Comparison of ENCODE assay signal across 1 cellular context in the genomic region with DNA sequence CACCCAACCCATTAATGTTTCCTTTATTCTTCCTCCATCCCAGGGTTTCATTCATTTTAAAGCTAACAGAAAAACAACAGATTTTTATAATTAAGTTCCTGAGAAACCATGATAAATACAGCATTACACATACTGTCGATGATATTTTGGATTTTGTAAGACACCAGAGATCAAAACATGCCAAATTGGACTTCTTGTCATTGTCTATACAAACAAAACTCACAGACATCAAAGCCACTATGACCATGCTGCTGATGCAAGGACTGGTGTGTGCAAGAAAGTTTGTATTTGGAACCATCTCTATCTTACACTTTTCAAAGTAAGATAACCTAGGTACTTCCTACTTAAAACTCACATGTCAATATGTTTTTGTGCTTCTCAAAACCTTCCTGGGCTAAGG.
TF ChIP-seq lines count a peak whose summit lies in the region.

No MANE protein-coding gene starts in this region.

TF ChIP-seq in HepG2, 621 proteins besides CTCF, POLR2A, EP300 and RAD21 (continued from another document):
- TF ChIP-seq CEBPB (IDR thresholded peaks at IDR 0.05; ENCODE audit: borderline replicate concordance, low read depth, low read length) (no peak), HCFC1 (IDR thresholded peaks at IDR 0.05; ENCODE audit: low read depth, low read length) (no peak), ESRRA (CRISPR knock-in tag; IDR thresholded peaks at IDR 0.05; ENCODE audit: low read depth) (no peak), ARNTL (CRISPR knock-in tag; IDR thresholded peaks at IDR 0.05) (no peak), SMAD3 (CRISPR knock-in tag; IDR thresholded peaks at IDR 0.05) (no peak), ZFAT (CRISPR knock-in tag; conservative IDR thresholded peaks at IDR 0.05) (no peak), PHF8 (CRISPR knock-in tag; IDR thresholded peaks at IDR 0.05) (no peak), PHB2 (IDR thresholded peaks at IDR 0.05; ENCODE audit: partially characterized antibody) (no peak), NFE2 (CRISPR knock-in tag; IDR thresholded peaks at IDR 0.05) (no peak), ZSCAN31 (CRISPR knock-in tag; IDR thresholded peaks at IDR 0.05; ENCODE audit: low read depth) (no peak), WIZ (CRISPR knock-in tag; IDR thresholded peaks at IDR 0.05) (no peak), GATAD1 (CRISPR knock-in tag; IDR thresholded peaks at IDR 0.05) (no peak)
- TF ChIP-seq, protein P1, sequence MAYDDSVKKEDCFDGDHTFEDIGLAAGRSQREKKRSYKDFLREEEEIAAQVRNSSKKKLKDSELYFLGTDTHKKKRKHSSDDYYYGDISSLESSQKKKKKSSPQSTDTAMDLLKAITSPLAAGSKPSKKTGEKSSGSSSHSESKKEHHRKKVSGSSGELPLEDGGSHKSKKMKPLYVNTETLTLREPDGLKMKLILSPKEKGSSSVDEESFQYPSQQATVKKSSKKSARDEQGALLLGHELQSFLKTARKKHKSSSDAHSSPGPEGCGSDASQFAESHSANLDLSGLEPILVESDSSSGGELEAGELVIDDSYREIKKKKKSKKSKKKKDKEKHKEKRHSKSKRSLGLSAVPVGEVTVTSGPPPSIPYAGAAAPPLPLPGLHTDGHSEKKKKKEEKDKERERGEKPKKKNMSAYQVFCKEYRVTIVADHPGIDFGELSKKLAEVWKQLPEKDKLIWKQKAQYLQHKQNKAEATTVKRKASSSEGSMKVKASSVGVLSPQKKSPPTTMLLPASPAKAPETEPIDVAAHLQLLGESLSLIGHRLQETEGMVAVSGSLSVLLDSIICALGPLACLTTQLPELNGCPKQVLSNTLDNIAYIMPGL (CRISPR knock-in tag; IDR thresholded peaks at IDR 0.05; ENCODE audit: borderline replicate concordance in 1 of 2, low read depth in 1 of 2): no peak
- TF ChIP-seq, protein P2, sequence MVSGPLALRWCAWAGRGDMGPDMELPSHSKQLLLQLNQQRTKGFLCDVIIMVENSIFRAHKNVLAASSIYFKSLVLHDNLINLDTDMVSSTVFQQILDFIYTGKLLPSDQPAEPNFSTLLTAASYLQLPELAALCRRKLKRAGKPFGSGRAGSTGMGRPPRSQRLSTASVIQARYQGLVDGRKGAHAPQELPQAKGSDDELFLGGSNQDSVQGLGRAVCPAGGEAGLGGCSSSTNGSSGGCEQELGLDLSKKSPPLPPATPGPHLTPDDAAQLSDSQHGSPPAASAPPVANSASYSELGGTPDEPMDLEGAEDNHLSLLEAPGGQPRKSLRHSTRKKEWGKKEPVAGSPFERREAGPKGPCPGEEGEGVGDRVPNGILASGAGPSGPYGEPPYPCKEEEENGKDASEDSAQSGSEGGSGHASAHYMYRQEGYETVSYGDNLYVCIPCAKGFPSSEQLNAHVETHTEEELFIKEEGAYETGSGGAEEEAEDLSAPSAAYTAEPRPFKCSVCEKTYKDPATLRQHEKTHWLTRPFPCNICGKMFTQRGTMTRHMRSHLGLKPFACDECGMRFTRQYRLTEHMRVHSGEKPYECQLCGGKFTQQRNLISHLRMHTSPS (CRISPR knock-in tag; IDR thresholded peaks at IDR 0.05; ENCODE audit: low read depth): no peak
TF ChIP-seq in HepG2: peak in this region for 0.
